In genomic region chrX:1332433-1332832, GRCh38 we compare ENCODE assay signal across 4 cellular contexts. TPM values are rescaled to one million over a fixed set of nuclear protein-coding genes. Genes with fewer than 3 reads are reported as not detected.
"Had no signal": no experiment of that assay in that cellular context is flagged by ENCODE, and none has a peak within 500 bp of the region (broad histone marks: within the 10 kb centered on the region; RNA-seq: fewer than 3 reads in every experiment).

No MANE protein-coding gene starts in this region.

RNA-seq across cellular contexts. Expression of gene IL3RA, which starts 4.2 kb away (rescaled TPM):
- total RNA-seq: GM23248, H1, HepG2, HT1080 had no signal
- polyA plus RNA-seq: HepG2 had no signal
